9 cellular contexts compared by ENCODE assay signal in genomic region chr6:166598441-166599138, GRCh38. TPM values are rescaled to one million over a fixed set of nuclear protein-coding genes. Genes with fewer than 3 reads are reported as not detected.
DNase-seq lines count a peak whose midpoint lies in the region; TF ChIP-seq lines count a peak whose summit lies in the region.
"Had no signal": no experiment of that assay in that cellular context is flagged by ENCODE, and none has a peak within 500 bp of the region (broad histone marks: within the 10 kb centered on the region; RNA-seq: fewer than 3 reads in every experiment).

No MANE protein-coding gene starts in this region.

- H4K8ac ChIP-seq in trophoblast cell (ENCODE audit: low read depth, low read length), result peak overlapping the region; percentile 1

- peaks cover 2% of the 10 kb centered on the region for H3K79me1 ChIP-seq in trophoblast cell (ENCODE audit: low read length)

- H3K27ac ChIP-seq in trophoblast cell (ENCODE audit: low read depth, low read length), result peak overlapping the region; percentile 35

- no peak overlapping the region for H3K18ac ChIP-seq in trophoblast cell (ENCODE audit: low read length)

- H2AFZ ChIP-seq in trophoblast cell (ENCODE audit: insufficient read depth, low read length, poor library complexity), result peak overlapping the region; percentile 6

- no peaks in the 10 kb centered on the region for H3K79me2 ChIP-seq in trophoblast cell (ENCODE audit: control insufficient read depth, insufficient read depth, low read length, poor library complexity)

- H3K23ac ChIP-seq in trophoblast cell (ENCODE audit: low read length), result no peak overlapping the region

- no peaks in the 10 kb centered on the region for H3K27me3 ChIP-seq in trophoblast cell (ENCODE audit: insufficient read depth, low read length)

- peak overlapping the region; percentile 11 for H4K91ac ChIP-seq in trophoblast cell (ENCODE audit: low read depth, low read length)

- in situ Hi-C loops in KBM-7 (cut with MboI; ENCODE audit: low pct_unique_long_range_greater_than_20kb, low sequenced_read_pairs), result no loop called here

- DNase-seq in DMS79 (lab: John Stamatoyannopoulos, UW) (peak; percentile 43), UCSD-AML1 (lab: John Stamatoyannopoulos, UW; ENCODE audit: unreplicated experiment) (peak; percentile 42), foreskin fibroblast (peak; percentile 89 to 94), trophoblast cell (peak; percentile 73 to 87), GM20000 (ENCODE audit: low spot score) (no peak), KBM-7 (no peak)
- DNase-seq in stimulated activated naive CD4-positive, alpha-beta T cell treated with Interleukin-2 at 50 U/mL for 16 hours (lab: John Stamatoyannopoulos, UW), result no peak
- DNase-seq in activated naive CD4-positive, alpha-beta T cell treated with Interleukin-2 at 50 U/mL for 16 hours, result no peak
- DNase-seq: activated gamma-delta T cell had no signal

- TF ChIP-seq CTCF in foreskin fibroblast (IDR thresholded peaks at IDR 0.05; ENCODE audit: low read depth, low read length), result no peak
- TF ChIP-seq CTCF in GM20000 (IDR thresholded peaks at IDR 0.05; ENCODE audit: extremely low read depth, missing control alignments), result no peak

- no peak overlapping the region for H3K9ac ChIP-seq in trophoblast cell (ENCODE audit: low read length)

- WGBS in trophoblast cell (ENCODE audit: extremely low coverage, insufficient coverage, insufficient read length), result no CpG with 5 or more reads among the region's 11 CpGs

- H3K4me3 ChIP-seq in foreskin fibroblast (ENCODE audit: low read depth in 1 of 2, low read length in 2 of 2) (no peak overlapping the region), trophoblast cell (ENCODE audit: low read depth, low read length) (no peak overlapping the region)

- no peak overlapping the region for H2BK120ac ChIP-seq in trophoblast cell (ENCODE audit: insufficient read depth, low read length, poor library complexity)

- H3K4me2 ChIP-seq in trophoblast cell (ENCODE audit: low read length), result no peak overlapping the region

- H3K9me3 ChIP-seq in trophoblast cell (ENCODE audit: insufficient read depth, low read depth, low read length), result peaks cover 4% of the 10 kb centered on the region

- H4K12ac ChIP-seq in trophoblast cell (ENCODE audit: low read depth, low read length), result no peak overlapping the region

- peaks cover 2 to 8% of the 10 kb centered on the region in 2 experiments for H3K4me1 ChIP-seq in trophoblast cell (ENCODE audit: control insufficient read depth in 1 of 2, insufficient read depth in 2 of 2, low read length in 2 of 2)

- H2BK5ac ChIP-seq in trophoblast cell (ENCODE audit: low read depth, low read length, poor library complexity), result peak overlapping the region; percentile 10

- H3K36me3 ChIP-seq in trophoblast cell (ENCODE audit: control insufficient read depth in 1 of 2, insufficient read depth in 2 of 2, low read length in 2 of 2), result no peaks in the 10 kb centered on the region

- H3K14ac ChIP-seq in trophoblast cell (ENCODE audit: low read length), result no peak overlapping the region

- H3K4ac ChIP-seq in trophoblast cell (ENCODE audit: low read depth, low read length), result no peak overlapping the region

- no peak overlapping the region for H2BK12ac ChIP-seq in trophoblast cell (ENCODE audit: low read length)

- H2AK5ac ChIP-seq in trophoblast cell (ENCODE audit: low read length), result no peak overlapping the region

RNA-seq across cellular contexts. Expression of gene RAMACL, which starts 12.1 kb away (rescaled TPM):
- 0.25 and 0.26 TPM in 2 replicates for polyA plus RNA-seq in trophoblast cell (2013)

RNA-seq across cellular contexts. Expression of gene RPS6KA2, which starts 28.5 kb away (rescaled TPM):
- 14.3 and 15.4 TPM in 2 replicates for polyA plus RNA-seq in trophoblast cell (2013)

Comparison
In these comparisons a context has a peak if more than half of its experiments do, and no peak if none do; other contexts are left out.
1. DNase-seq: peak in DMS79 (single experiment), UCSD-AML1 (single experiment), foreskin fibroblast (2 of 2) and trophoblast cell (2 of 2); none in stimulated activated naive CD4-positive, alpha-beta T cell treated with Interleukin-2 at 50 U/mL for 16 hours (single experiment), GM20000 (single experiment), activated naive CD4-positive, alpha-beta T cell treated with Interleukin-2 at 50 U/mL for 16 hours (single experiment) and KBM-7 (single experiment).